ENCODE assay signal across 8 cellular contexts in genomic region chr12:56117778-56118687, GRCh38. TPM values are rescaled to one million over a fixed set of nuclear protein-coding genes. Genes with fewer than 3 reads are reported as not detected.
DNase-seq lines count a peak whose midpoint lies in the region; ATAC-seq and TF ChIP-seq lines count a peak whose summit lies in the region.

A gene with protein sequence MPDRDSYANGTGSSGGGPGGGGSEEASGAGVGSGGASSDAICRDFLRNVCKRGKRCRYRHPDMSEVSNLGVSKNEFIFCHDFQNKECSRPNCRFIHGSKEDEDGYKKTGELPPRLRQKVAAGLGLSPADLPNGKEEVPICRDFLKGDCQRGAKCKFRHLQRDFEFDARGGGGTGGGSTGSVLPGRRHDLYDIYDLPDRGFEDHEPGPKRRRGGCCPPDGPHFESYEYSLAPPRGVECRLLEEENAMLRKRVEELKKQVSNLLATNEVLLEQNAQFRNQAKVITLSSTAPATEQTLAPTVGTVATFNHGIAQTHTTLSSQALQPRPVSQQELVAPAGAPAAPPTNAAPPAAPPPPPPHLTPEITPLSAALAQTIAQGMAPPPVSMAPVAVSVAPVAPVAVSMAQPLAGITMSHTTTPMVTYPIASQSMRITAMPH (plus strand): TSS chr12:56118266. CDS start chr12:56120563, 2,297 bp downstream.

- H4K20me1 ChIP-seq in DOHH2 (ENCODE audit: control insufficient read depth, insufficient read depth, low read depth, low read length) (no peaks in the 10 kb centered on the region), fibroblast of lung (ENCODE audit: control insufficient read depth, extremely low read depth, insufficient read depth, low read length) (no peaks in the 10 kb centered on the region)

- no peaks in the 10 kb centered on the region for H3K9me3 Mint-ChIP-seq in activated T-helper 1 cell treated with anti-CD3 and anti-CD28 coated beads, Interleukin-12 subunit alpha, Interleukin-12 subunit beta, Interleukin-2, Interleukin-4 antibody, amounts not matched to agents 30 ng/mL and 10 ng/mL and 1 ng/mL, durations not matched to agents 14 hours and 24 hours and 36 hours
- peaks cover 0 to 5% (median 0%) of the 10 kb centered on the region in 11 donors for H3K9me3 Mint-ChIP-seq in naive thymus-derived CD4-positive, alpha-beta T cell
- H3K9me3 Mint-ChIP-seq in stimulated activated naive B cell treated with anti-CD40 and anti-IgM and Interleukin-4, amounts not matched to agents 10 μg/mL and 1 μg/mL and 100 μg/mL, for 72 hours, result no peaks in the 10 kb centered on the region

- H3K4me3 ChIP-seq in DOHH2 (ENCODE audit: low read length), result peak within 1 kb of the TSS; percentile 82
- peak within 1 kb of the TSS; percentile 69 to 75 (median 74) for H3K4me3 ChIP-seq in Peyer's patch
- H3K4me3 ChIP-seq in fibroblast of lung (replicated peaks in 1 of 4; ENCODE audit: control extremely low read depth in 1 of 4, insufficient read depth in 1 of 4, low read depth in 3 of 4, low read length in 4 of 4), result peak within 1 kb of the TSS; percentile 61 to 98 (median 71)
- H3K4me3 ChIP-seq in naive thymus-derived CD4-positive, alpha-beta T cell (ENCODE audit: low read length), result peak within 1 kb of the TSS; percentile 95

- H3K4me2 ChIP-seq in DOHH2 (ENCODE audit: low read length) (peak within 1 kb of the TSS; percentile 99), fibroblast of lung (ENCODE audit: extremely low read depth, insufficient read depth, low read length) (peak within 1 kb of the TSS; percentile 88)

- H3F3A ChIP-seq in DOHH2 (ENCODE audit: control insufficient read depth, insufficient read depth), result peaks cover 49% of the 10 kb centered on the region

- H3K27me3 Mint-ChIP-seq in activated T-helper 1 cell treated with anti-CD3 and anti-CD28 coated beads, Interleukin-12 subunit alpha, Interleukin-12 subunit beta, Interleukin-2, Interleukin-4 antibody, amounts not matched to agents 30 ng/mL and 10 ng/mL and 1 ng/mL, durations not matched to agents 14 hours and 24 hours and 36 hours (ENCODE audit: insufficient read depth), result no peaks in the 10 kb centered on the region
- no peaks in the 10 kb centered on the region for H3K27me3 Mint-ChIP-seq in naive thymus-derived CD4-positive, alpha-beta T cell
- peaks cover 0 to 4% of the 10 kb centered on the region in 2 donors for H3K27me3 Mint-ChIP-seq in stimulated activated naive B cell treated with anti-CD40 and anti-IgM and Interleukin-4, amounts not matched to agents 10 μg/mL and 1 μg/mL and 100 μg/mL, for 72 hours

- peak within 1 kb of the TSS; percentile 91 for H3K4me3 Mint-ChIP-seq in activated T-helper 1 cell treated with anti-CD3 and anti-CD28 coated beads, Interleukin-12 subunit alpha, Interleukin-12 subunit beta, Interleukin-2, Interleukin-4 antibody, amounts not matched to agents 30 ng/mL and 10 ng/mL and 1 ng/mL, durations not matched to agents 14 hours and 24 hours and 36 hours
- peak within 1 kb of the TSS; percentile 87 to 100 (median 96) for H3K4me3 Mint-ChIP-seq in naive thymus-derived CD4-positive, alpha-beta T cell
- peak within 1 kb of the TSS; percentile 99 to 100 for H3K4me3 Mint-ChIP-seq in stimulated activated naive B cell treated with anti-CD40 and anti-IgM and Interleukin-4, amounts not matched to agents 10 μg/mL and 1 μg/mL and 100 μg/mL, for 72 hours

- DNase-seq in Peyer's patch, result peak; percentile 96 to 99 (median 96)
- peak; percentile 98 for DNase-seq in activated T-helper 1 cell treated with anti-CD3 and anti-CD28 coated beads, Interleukin-12 subunit alpha, Interleukin-12 subunit beta, Interleukin-2, Interleukin-4 antibody, amounts not matched to agents 30 ng/mL and 10 ng/mL and 1 ng/mL, durations not matched to agents 14 hours and 24 hours and 36 hours (ENCODE audit: low spot score)
- peak; percentile 99 to 100 for DNase-seq in fibroblast of lung (ENCODE audit: low read depth in 2 of 2)
- peak; percentile 80 to 99 (median 96) for DNase-seq in naive thymus-derived CD4-positive, alpha-beta T cell
- peak; percentile 98 for DNase-seq in stimulated activated naive B cell treated with anti-CD40 and anti-IgM and Interleukin-4, amounts not matched to agents 10 μg/mL and 1 μg/mL and 100 μg/mL, for 72 hours

- H3K27me3 ChIP-seq in DOHH2 (ENCODE audit: control insufficient read depth, low read length) (no peaks in the 10 kb centered on the region), Peyer's patch (no peaks in the 10 kb centered on the region), fibroblast of lung (ENCODE audit: control insufficient read depth, insufficient read depth, low read length) (no peaks in the 10 kb centered on the region)
- H3K27me3 ChIP-seq in naive thymus-derived CD4-positive, alpha-beta T cell (ENCODE audit: control insufficient read depth in 2 of 2, insufficient read depth in 2 of 2, low read length in 2 of 2), result no peaks in the 10 kb centered on the region

- H3K4me1 Mint-ChIP-seq in activated T-helper 1 cell treated with anti-CD3 and anti-CD28 coated beads, Interleukin-12 subunit alpha, Interleukin-12 subunit beta, Interleukin-2, Interleukin-4 antibody, amounts not matched to agents 30 ng/mL and 10 ng/mL and 1 ng/mL, durations not matched to agents 14 hours and 24 hours and 36 hours (ENCODE audit: low read depth), result peaks cover 31% of the 10 kb centered on the region
- H3K4me1 Mint-ChIP-seq in naive thymus-derived CD4-positive, alpha-beta T cell, result peaks cover 24 to 47% (median 34%) of the 10 kb centered on the region in 7 donors
- H3K4me1 Mint-ChIP-seq in stimulated activated naive B cell treated with anti-CD40 and anti-IgM and Interleukin-4, amounts not matched to agents 10 μg/mL and 1 μg/mL and 100 μg/mL, for 72 hours, result peaks cover 29 to 55% of the 10 kb centered on the region in 2 donors

- TF ChIP-seq POLR2A in Peyer's patch (IDR thresholded peaks at IDR 0.05), result peak; percentile 77 to 91

- H3K79me2 ChIP-seq in DOHH2 (ENCODE audit: control insufficient read depth, low read length), result peaks cover 36% of the 10 kb centered on the region
- peaks cover 14% of the 10 kb centered on the region for H3K79me2 ChIP-seq in fibroblast of lung (ENCODE audit: control insufficient read depth, insufficient read depth, low read length)

- H3K4me1 ChIP-seq in DOHH2 (ENCODE audit: control insufficient read depth, low read length) (peaks cover 25% of the 10 kb centered on the region), Peyer's patch (peaks cover 3 to 18% (median 4%) of the 10 kb centered on the region in 4 donors), fibroblast of lung (ENCODE audit: control insufficient read depth, extremely low read depth, insufficient read depth, low read length) (peaks cover 16% of the 10 kb centered on the region)
- peaks cover 24 to 25% of the 10 kb centered on the region in 2 donors for H3K4me1 ChIP-seq in naive thymus-derived CD4-positive, alpha-beta T cell (ENCODE audit: control insufficient read depth in 2 of 2, insufficient read depth in 2 of 2, low read length in 2 of 2)

- intact Hi-C loops in activated T-helper 1 cell treated with anti-CD3 and anti-CD28 coated beads, Interleukin-12 subunit alpha, Interleukin-12 subunit beta, Interleukin-2, Interleukin-4 antibody, amounts not matched to agents 30 ng/mL and 10 ng/mL and 1 ng/mL, durations not matched to agents 14 hours and 24 hours and 36 hours (cut with micrococcal nuclease), result loop anchor here (1.0 to 5.0 kb wide), 18 partner anchors 8 to 1635 kb away; partner anchors contain the start of genes APOF, ATP5F1B, CDK4 and COQ10A
- intact Hi-C loops in naive thymus-derived CD4-positive, alpha-beta T cell (cut with micrococcal nuclease), result loop anchor here (1.0 to 10.0 kb wide), 32 partner anchors 8 to 1837 kb away; partner anchors contain the start of genes COQ10A (in 2 of the 2), MYL6 (in 2 of the 2), MYL6B (in 2 of the 2) and RPS26 (in 2 of the 2)

- CTCF ChIA-PET in naive thymus-derived CD4-positive, alpha-beta T cell (lab: Charles Lee), result interaction anchor here (0.5 to 13.4 kb wide), 28 partner anchors 8 to 1639 kb away, joined by 3 to 193 read pairs (median 4); partner anchors contain the start of genes ANKRD52, ESYT1, MYL6 and PA2G4

- no peaks in the 10 kb centered on the region for H3K9me2 ChIP-seq in DOHH2 (replicated peaks; ENCODE audit: control insufficient read depth, low read length)

- TF ChIP-seq CTCF in DOHH2 (IDR thresholded peaks at IDR 0.05; ENCODE audit: low read depth, low read length, poor library complexity, severe bottlenecking) (peak; percentile 44), Peyer's patch (IDR thresholded peaks at IDR 0.05) (peak; percentile 27 to 74 (median 63)), fibroblast of lung (conservative IDR thresholded peaks at IDR 0.05 in 1 of 2, IDR thresholded peaks at IDR 0.05 in 1 of 2; ENCODE audit: low read depth in 1 of 2, low read length in 2 of 2) (peak; percentile 44 to 57)

- H2AFZ ChIP-seq in fibroblast of lung (ENCODE audit: low read length), result no peak within 1 kb of the TSS

- H3K9me3 ChIP-seq in DOHH2 (ENCODE audit: control insufficient read depth, insufficient read depth, low read length) (no peaks in the 10 kb centered on the region), KOPT-K1 (ENCODE audit: insufficient read depth, low read length, poor library complexity, severe bottlenecking) (peaks cover 6% of the 10 kb centered on the region), Peyer's patch (no peaks in the 10 kb centered on the region), fibroblast of lung (ENCODE audit: control insufficient read depth, insufficient read depth, low read depth, low read length) (no peaks in the 10 kb centered on the region)
- H3K9me3 ChIP-seq in naive thymus-derived CD4-positive, alpha-beta T cell (ENCODE audit: control insufficient read depth in 2 of 3, low read length in 3 of 3), result no peaks in the 10 kb centered on the region

- ATAC-seq in GM21786 (IDR thresholded peaks at IDR 0.05; ENCODE audit: unreplicated experiment), result peak; percentile 82
- peak; percentile 89 for ATAC-seq in naive thymus-derived CD4-positive, alpha-beta T cell
- peak; percentile 86 to 88 for ATAC-seq in stimulated activated naive B cell treated with anti-CD40 and anti-IgM and Interleukin-4, amounts not matched to agents 10 μg/mL and 1 μg/mL and 100 μg/mL, for 72 hours (replicated peaks)

- peaks cover 40% of the 10 kb centered on the region for H3K36me3 Mint-ChIP-seq in activated T-helper 1 cell treated with anti-CD3 and anti-CD28 coated beads, Interleukin-12 subunit alpha, Interleukin-12 subunit beta, Interleukin-2, Interleukin-4 antibody, amounts not matched to agents 30 ng/mL and 10 ng/mL and 1 ng/mL, durations not matched to agents 14 hours and 24 hours and 36 hours (ENCODE audit: low read depth)
- H3K36me3 Mint-ChIP-seq in naive thymus-derived CD4-positive, alpha-beta T cell, result peaks cover 7 to 31% (median 27%) of the 10 kb centered on the region in 5 donors
- H3K36me3 Mint-ChIP-seq in stimulated activated naive B cell treated with anti-CD40 and anti-IgM and Interleukin-4, amounts not matched to agents 10 μg/mL and 1 μg/mL and 100 μg/mL, for 72 hours, result peaks cover 39 to 55% of the 10 kb centered on the region in 2 donors

- H3K27ac ChIP-seq in DOHH2 (ENCODE audit: low read depth, low read length) (peak within 1 kb of the TSS; percentile 91), KOPT-K1 (ENCODE audit: low read depth, low read length, poor library complexity, severe bottlenecking) (peak within 1 kb of the TSS; percentile 84), Peyer's patch (peak within 1 kb of the TSS; percentile 95 to 96 (median 96)), fibroblast of lung (ENCODE audit: insufficient read depth, low read length) (peak within 1 kb of the TSS; percentile 91)
- peak within 1 kb of the TSS; percentile 93 for H3K27ac ChIP-seq in naive thymus-derived CD4-positive, alpha-beta T cell (ENCODE audit: low read depth, low read length)

- peak within 1 kb of the TSS; percentile 75 for H3K9ac ChIP-seq in fibroblast of lung (ENCODE audit: insufficient read depth, low read length)

- POLR2A ChIA-PET in naive thymus-derived CD4-positive, alpha-beta T cell (lab: Charles Lee), result interaction anchor here (0.5 to 7.6 kb wide), 48 partner anchors 10 to 1619 kb away, joined by 3 to 230 read pairs (median 4); partner anchors contain the start of genes ANKRD52, CNPY2, ESYT1 and GDF11

- H3K36me3 ChIP-seq in DOHH2 (ENCODE audit: control insufficient read depth, low read length) (peaks cover 56% of the 10 kb centered on the region), KOPT-K1 (ENCODE audit: insufficient read depth, low read length) (peaks cover 42% of the 10 kb centered on the region), Peyer's patch (peaks cover 0 to 25% (median 0%) of the 10 kb centered on the region in 3 donors), fibroblast of lung (ENCODE audit: control insufficient read depth, insufficient read depth, low read length) (peaks cover 10% of the 10 kb centered on the region)
- peaks cover 0 to 27% (median 0%) of the 10 kb centered on the region in 3 experiments for H3K36me3 ChIP-seq in naive thymus-derived CD4-positive, alpha-beta T cell (ENCODE audit: control insufficient read depth in 2 of 3, insufficient read depth in 3 of 3, low read length in 3 of 3)

- peak within 1 kb of the TSS; percentile 99 for H3K27ac Mint-ChIP-seq in activated T-helper 1 cell treated with anti-CD3 and anti-CD28 coated beads, Interleukin-12 subunit alpha, Interleukin-12 subunit beta, Interleukin-2, Interleukin-4 antibody, amounts not matched to agents 30 ng/mL and 10 ng/mL and 1 ng/mL, durations not matched to agents 14 hours and 24 hours and 36 hours
- peak within 1 kb of the TSS; percentile 95 to 99 (median 98) for H3K27ac Mint-ChIP-seq in naive thymus-derived CD4-positive, alpha-beta T cell
- H3K27ac Mint-ChIP-seq in stimulated activated naive B cell treated with anti-CD40 and anti-IgM and Interleukin-4, amounts not matched to agents 10 μg/mL and 1 μg/mL and 100 μg/mL, for 72 hours, result peak within 1 kb of the TSS; percentile 100

RNA-seq across cellular contexts. Expression of the gene that starts here (rescaled TPM):
- 1 to 10 TPM; 2.0 to 5.5 (median 3.8) TPM for total RNA-seq in Peyer's patch
- total RNA-seq in activated T-helper 1 cell treated with anti-CD3 and anti-CD28 coated beads, Interleukin-12 subunit alpha, Interleukin-12 subunit beta, Interleukin-2, Interleukin-4 antibody, amounts not matched to agents 30 ng/mL and 10 ng/mL and 1 ng/mL, durations not matched to agents 14 hours and 24 hours and 36 hours, result 13.5 and 13.7 TPM in 2 replicates
- 5.6 and 7.2 TPM in 2 replicates for total RNA-seq in fibroblast of lung
- 1.8 and 1.9 TPM in 2 replicates for polyA plus RNA-seq in fibroblast of lung
- polyA plus RNA-seq in fibroblast of lung (2012), result 1.9 and 3.5 TPM in 2 replicates
- polyA minus RNA-seq in fibroblast of lung (ENCODE audit: low replicate concordance), result 2.9 and 4.0 TPM in 2 replicates
- 10 to 100 TPM in 3 of 5 experiments, 1 to 10 TPM in 2; 7.8 to 16.3 (median 13.3) TPM for total RNA-seq in naive thymus-derived CD4-positive, alpha-beta T cell
- 1 to 10 TPM; 2.4 to 4.1 TPM for polyA plus RNA-seq in naive thymus-derived CD4-positive, alpha-beta T cell

Comparison
In these comparisons a context has a peak if more than half of its experiments do, and no peak if none do; other contexts are left out.
1. Peak in every context shown above with its lines: DNase-seq, ATAC-seq, H3K4me3 ChIP-seq and H3K27ac ChIP-seq.